Comparison of ENCODE assay signal across 9 cellular contexts in the genomic region with DNA sequence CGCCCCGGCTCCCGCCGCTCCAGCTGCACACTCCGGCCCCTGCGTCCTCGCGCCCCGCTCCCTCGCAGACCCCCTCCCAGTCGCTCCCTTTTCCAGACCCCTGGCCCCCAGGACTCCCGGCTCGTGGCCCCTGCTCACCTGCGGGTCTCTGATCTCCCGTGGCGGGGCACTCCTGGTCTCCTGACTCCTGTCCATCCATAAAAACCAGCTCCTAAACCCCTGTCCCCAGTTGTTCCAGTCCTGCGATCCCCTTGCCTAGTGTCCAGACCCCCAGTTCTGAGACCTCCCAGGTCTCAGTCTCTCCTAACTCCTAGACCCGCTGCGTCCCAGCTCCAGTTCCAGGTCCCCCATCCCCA. TPM values are rescaled to one million over a fixed set of nuclear protein-coding genes. Genes with fewer than 3 reads are reported as not detected.
DNase-seq lines count a peak whose midpoint lies in the region; ATAC-seq and TF ChIP-seq lines count a peak whose summit lies in the region.
"Had no signal": no experiment of that assay in that cellular context is flagged by ENCODE, and none has a peak within 500 bp of the region (broad histone marks: within the 10 kb centered on the region; RNA-seq: fewer than 3 reads in every experiment).

No MANE protein-coding gene starts in this region.

- H3K4me1 ChIP-seq in Loucy (ENCODE audit: insufficient read depth, low read length, poor library complexity, severe bottlenecking), result peaks cover 9% of the 10 kb centered on the region
- peaks cover 5% of the 10 kb centered on the region for H3K4me1 ChIP-seq in ectodermal cell (ENCODE audit: control insufficient read depth, insufficient read depth, low read length)

- peak overlapping the region; percentile 90 for H3K4me3 Mint-ChIP-seq in neural crest cell

- no peak overlapping the region for H3K27ac Mint-ChIP-seq in neural crest cell (ENCODE audit: unreplicated experiment)

- WGBS in ectodermal cell, 2 experiments, result 1% methylated on average over 19 of the region's 19 CpGs

- peak overlapping the region; percentile 67; the same call in 1 of the 2 replicates for H2AFZ ChIP-seq in Loucy (ENCODE audit: low read length)

- no peaks in the 10 kb centered on the region for H3K9me2 ChIP-seq in Loucy (replicated peaks; ENCODE audit: low read depth, low read length)

- H4K20me1 ChIP-seq in Loucy (ENCODE audit: insufficient read depth, low read length, poor library complexity, severe bottlenecking), result no peaks in the 10 kb centered on the region

- H3K79me2 ChIP-seq in Loucy (ENCODE audit: insufficient read depth, low read length), result no peaks in the 10 kb centered on the region

- peak; percentile 4 for ATAC-seq in GM19025 (IDR thresholded peaks at IDR 0.05; ENCODE audit: low read depth, unreplicated experiment)
- no peak for ATAC-seq in HG02678 (IDR thresholded peaks at IDR 0.05; ENCODE audit: unreplicated experiment)

- no peaks in the 10 kb centered on the region for H3K27me3 ChIP-seq in Loucy (ENCODE audit: insufficient read depth, low read length, poor library complexity, severe bottlenecking)
- H3K27me3 ChIP-seq in ectodermal cell (ENCODE audit: control insufficient read depth, insufficient read depth, low read length, poor library complexity, severe bottlenecking), result no peaks in the 10 kb centered on the region

- H3K9ac ChIP-seq in Loucy (ENCODE audit: low read depth, low read length, poor library complexity, severe bottlenecking), result peak overlapping the region; percentile 85

- no peaks in the 10 kb centered on the region for H3K27me3 Mint-ChIP-seq in neural crest cell (ENCODE audit: low read depth)

- H3K4me2 ChIP-seq in Loucy (ENCODE audit: low read depth, low read length, poor library complexity, severe bottlenecking), result peak overlapping the region; percentile 91

- no peaks in the 10 kb centered on the region for H3K36me3 Mint-ChIP-seq in neural crest cell (ENCODE audit: low read depth)

- no peak overlapping the region for H3K27ac ChIP-seq in ectodermal cell (ENCODE audit: insufficient read depth, low read depth, low read length, poor library complexity, severe bottlenecking)

- no peaks in the 10 kb centered on the region for H3K9me3 Mint-ChIP-seq in neural crest cell

- no peaks in the 10 kb centered on the region for H3K9me3 ChIP-seq in Loucy (ENCODE audit: insufficient read depth, low read depth, low read length)
- no peaks in the 10 kb centered on the region for H3K9me3 ChIP-seq in ectodermal cell (ENCODE audit: control insufficient read depth, low read length)

- H3K4me3 ChIP-seq in Loucy (ENCODE audit: low read length, poor library complexity, severe bottlenecking), result peak overlapping the region; percentile 96
- H3K4me3 ChIP-seq in ectodermal cell (ENCODE audit: insufficient read depth, low read depth, low read length), result peak overlapping the region; percentile 94

- DNase-seq in neural crest cell (ENCODE audit: low read depth, low spot score) (no peak), A172 (ENCODE audit: low spot score) (no peak), NCI-H446 (lab: John Stamatoyannopoulos, UW) (no peak), HuH-7.5 (ENCODE audit: low spot score) (no peak)

- H3K4me1 Mint-ChIP-seq in neural crest cell, result peaks cover 28% of the 10 kb centered on the region

- TF ChIP-seq CTCF in Loucy (conservative IDR thresholded peaks at IDR 0.05; ENCODE audit: low read length) (no peak), neural crest cell (conservative IDR thresholded peaks at IDR 0.05) (no peak)

- H3K36me3 ChIP-seq in Loucy (ENCODE audit: insufficient read depth, low read length), result no peaks in the 10 kb centered on the region
- no peaks in the 10 kb centered on the region for H3K36me3 ChIP-seq in ectodermal cell (ENCODE audit: control insufficient read depth, insufficient read depth, low read length)

- H3F3A ChIP-seq in Loucy (ENCODE audit: low read depth), result no peaks in the 10 kb centered on the region

RNA-seq across cellular contexts. Expression of a gene that starts 0.3 kb away (rescaled TPM):
- polyA plus RNA-seq in ectodermal cell (2013, experiment 1 of 4), result 7.2 TPM
- polyA plus RNA-seq in ectodermal cell (2013, experiment 2 of 4), result 9.5 TPM
- polyA plus RNA-seq in ectodermal cell (2013, experiment 3 of 4), result 4.9 TPM
- polyA plus RNA-seq in ectodermal cell (2013, experiment 4 of 4), result 6.5 TPM
- 15.1 and 17.5 TPM in 2 replicates for total RNA-seq in neural crest cell
- 5.9 and 8.0 TPM in 2 replicates for total RNA-seq in A172 (2014; rRNA removed; shearing (Covaris generic))

RNA-seq across cellular contexts. Expression of a gene that starts 11.8 kb away (rescaled TPM):
- polyA plus RNA-seq in ectodermal cell (2013, experiment 1 of 4), result not detected
- polyA plus RNA-seq in ectodermal cell (2013, experiment 2 of 4), result not detected
- polyA plus RNA-seq in ectodermal cell (2013, experiment 3 of 4), result not detected
- not detected for polyA plus RNA-seq in ectodermal cell (2013, experiment 4 of 4)
- not detected in 2 replicates for total RNA-seq in neural crest cell
- total RNA-seq in A172 (2014; rRNA removed; shearing (Covaris generic)), result not detected in 2 replicates
- total RNA-seq: T-helper 1 cell treated with Interleukin-12 subunit alpha and Interleukin-12 subunit beta and Interleukin-4 antibody, amounts not matched to agents 30 ng/mL and 1 ng/mL, for 36 hours had no signal

RNA-seq across cellular contexts. Expression of a gene that starts 35.0 kb away (rescaled TPM):
- polyA plus RNA-seq in ectodermal cell (2013, experiment 1 of 4), result 5.2 TPM
- polyA plus RNA-seq in ectodermal cell (2013, experiment 2 of 4), result 6.0 TPM
- 4.3 TPM for polyA plus RNA-seq in ectodermal cell (2013, experiment 3 of 4)
- polyA plus RNA-seq in ectodermal cell (2013, experiment 4 of 4), result 2.6 TPM
- total RNA-seq in neural crest cell, result 10.1 and 12.4 TPM in 2 replicates
- total RNA-seq in A172 (2014; rRNA removed; shearing (Covaris generic)), result 5.1 TPM in 1 of 2 replicates, not detected in the other
